In the genomic region with DNA sequence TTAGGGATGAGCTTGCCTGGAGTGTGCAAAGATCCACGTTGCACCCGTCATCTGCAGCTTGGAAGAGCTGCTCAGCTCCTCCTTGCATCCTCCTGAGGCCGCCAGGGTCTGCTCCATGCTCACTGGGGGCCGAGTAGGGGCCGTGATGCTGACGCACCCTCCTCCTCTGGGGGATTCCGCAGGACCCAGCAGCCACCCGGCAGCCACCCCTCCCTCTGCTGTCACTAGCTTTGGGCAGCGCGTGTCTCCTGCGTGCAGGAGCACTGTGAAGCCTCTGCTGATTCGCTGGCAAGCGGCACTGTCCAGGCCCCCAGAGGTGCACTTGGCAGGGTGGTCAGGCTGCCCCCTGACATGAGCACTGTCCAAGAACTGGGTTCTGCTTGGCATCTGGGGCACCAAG, we compare ENCODE assay signal across 1 cellular context.
TF ChIP-seq lines count a peak whose summit lies in the region.

No MANE protein-coding gene starts in this region.

TF ChIP-seq in GM23338, 12 proteins besides CTCF, POLR2A, EP300 and RAD21:
- TF ChIP-seq ZNF462 (CRISPR knock-in tag; IDR thresholded peaks at IDR 0.05) (no peak), POLR2AphosphoS5 (IDR thresholded peaks at IDR 0.05; ENCODE audit: low read depth) (no peak), NANOG (IDR thresholded peaks at IDR 0.05; ENCODE audit: borderline replicate concordance) (no peak)
